2 cellular contexts compared by ENCODE assay signal in the genomic region with DNA sequence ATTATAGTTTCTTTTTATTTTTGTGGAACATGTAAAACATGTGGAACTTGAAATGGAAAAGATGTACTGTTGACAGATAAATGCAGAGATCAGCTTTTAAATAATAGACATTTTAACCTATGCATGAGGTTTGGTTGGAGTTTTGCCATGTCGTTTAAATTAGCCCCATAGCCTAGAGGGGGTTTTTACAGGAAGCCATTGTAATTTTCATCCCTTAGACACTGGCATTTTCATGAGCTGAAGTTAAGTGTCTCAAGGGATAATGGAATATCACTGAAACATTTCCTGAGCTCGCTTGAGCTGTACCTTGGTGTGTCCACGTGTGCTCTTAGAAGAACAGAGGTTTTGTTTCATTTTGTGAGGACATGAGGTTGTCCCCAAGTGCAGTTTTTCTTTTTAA.
TF ChIP-seq lines count a peak whose summit lies in the region.

No MANE protein-coding gene starts in this region.

TF ChIP-seq in SK-N-SH, 30 proteins besides CTCF, POLR2A, EP300 and RAD21 (continued from another document):
- TF ChIP-seq REST (IDR thresholded peaks at IDR 0.05; ENCODE audit: low read depth, low read length) (no peak), MEF2A (IDR thresholded peaks at IDR 0.05; ENCODE audit: borderline replicate concordance, low read depth) (no peak), MAX (IDR thresholded peaks at IDR 0.05; ENCODE audit: low read depth) (no peak)

TF ChIP-seq in SK-N-SH treated with all-trans-retinoic acid at 6 μM for 48 hours, 23 proteins besides CTCF, POLR2A, EP300 and RAD21 (continued from another document):
- TF ChIP-seq TSHZ2 (CRISPR knock-in tag; IDR thresholded peaks at IDR 0.05) (no peak), OSR1 (CRISPR knock-in tag; IDR thresholded peaks at IDR 0.05) (no peak), ZNF8 (CRISPR knock-in tag; IDR thresholded peaks at IDR 0.05) (no peak), PPARA (CRISPR knock-in tag; IDR thresholded peaks at IDR 0.05; ENCODE audit: borderline replicate concordance) (no peak), BACH2 (CRISPR knock-in tag; IDR thresholded peaks at IDR 0.05; ENCODE audit: borderline replicate concordance) (no peak), TCF4 (CRISPR knock-in tag; IDR thresholded peaks at IDR 0.05; ENCODE audit: borderline replicate concordance) (no peak), ISL1 (CRISPR knock-in tag; IDR thresholded peaks at IDR 0.05) (no peak)
